In the genomic region with DNA sequence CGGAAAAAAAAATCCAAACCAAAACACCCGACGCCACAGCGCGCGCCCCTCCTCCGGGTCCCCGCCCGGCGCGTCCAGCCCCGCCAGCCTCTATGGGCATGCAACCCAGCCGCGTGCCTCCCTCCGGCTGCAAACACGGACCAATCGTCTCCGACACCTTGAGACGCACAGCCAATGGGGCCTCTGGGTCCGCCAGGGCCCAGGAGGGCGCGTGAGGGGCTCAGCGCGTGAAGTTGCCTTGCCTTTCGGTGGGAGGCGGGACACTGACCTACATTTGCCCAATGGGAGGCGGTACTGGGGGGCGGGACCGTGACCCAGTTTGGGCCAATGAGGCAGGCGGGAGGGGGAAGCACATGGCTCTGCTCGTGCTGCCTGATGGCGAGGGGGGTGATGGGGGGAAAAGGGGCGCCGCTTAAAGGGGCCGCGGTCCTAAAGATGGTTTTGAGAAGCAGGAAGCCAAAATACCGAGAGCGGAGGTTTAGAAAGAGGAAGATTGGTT, we compare ENCODE assay signal across 8 cellular contexts. TPM values are rescaled to one million over a fixed set of nuclear protein-coding genes. Genes with fewer than 3 reads are reported as not detected.
DNase-seq lines count a peak whose midpoint lies in the region; ATAC-seq, FAIRE-seq and TF ChIP-seq lines count a peak whose summit lies in the region.

No MANE protein-coding gene starts in this region.

- H3K9me1 ChIP-seq in IMR-90 (ENCODE audit: insufficient read depth, low read length) (peaks cover 24% of the 10 kb centered on the region), endothelial cell of umbilical vein (replicated peaks; ENCODE audit: control insufficient read depth, extremely low read depth, insufficient read depth, low read length) (no peaks in the 10 kb centered on the region)

- H2BK20ac ChIP-seq in IMR-90 (ENCODE audit: low read depth, low read length) = peak overlapping the region; percentile 81; the same call in 1 of the 2 replicates

- POLR2A ChIA-PET in IMR-90 (lab: Charles Lee; ENCODE audit: unreplicated experiment) (interaction anchor here (0.5 to 0.7 kb wide), 3 partner anchors 18 to 61 kb away, joined by 3 read pairs; a partner anchor contains a TSS), endothelial cell of umbilical vein (lab: Charles Lee) (no interaction called here)

- peaks cover 16% of the 10 kb centered on the region for H3K79me2 ChIP-seq in OCI-LY3 (ENCODE audit: low read length)
- no peaks in the 10 kb centered on the region for H3K79me2 ChIP-seq in endothelial cell of umbilical vein (ENCODE audit: control insufficient read depth, insufficient read depth, low read length)

- H4K5ac ChIP-seq in IMR-90 (ENCODE audit: low read depth, low read length) = peak overlapping the region; percentile 72

- peak overlapping the region; percentile 77; the same call in 2 of the 3 replicates for H2BK15ac ChIP-seq in IMR-90 (ENCODE audit: low read depth, low read length)

- peak overlapping the region; percentile 64 for H3K23ac ChIP-seq in IMR-90 (ENCODE audit: low read depth, low read length)

- peak overlapping the region; percentile 43 to 93 for H4K8ac ChIP-seq in IMR-90 (ENCODE audit: low read depth in 2 of 2, low read length in 2 of 2)

- peaks cover 28% of the 10 kb centered on the region for H3K4me1 ChIP-seq in IMR-90 (ENCODE audit: control insufficient read depth, insufficient read depth, low read length)
- H3K4me1 ChIP-seq in OCI-LY3 (ENCODE audit: low read length) = peaks cover 45% of the 10 kb centered on the region
- peaks cover 26% of the 10 kb centered on the region for H3K4me1 ChIP-seq in endothelial cell of umbilical vein (ENCODE audit: control insufficient read depth, extremely low read depth, insufficient read depth, low read length)
- H3K4me1 ChIP-seq in mononuclear cell (ENCODE audit: insufficient read depth, low read length) = peaks cover 49% of the 10 kb centered on the region

- TF ChIP-seq CTCF in D721Med (IDR thresholded peaks at IDR 0.05; ENCODE audit: insufficient read depth, missing control alignments) (no peak), IMR-90 (conservative IDR thresholded peaks at IDR 0.05; ENCODE audit: low read depth, low read length) (no peak), OCI-LY3 (IDR thresholded peaks at IDR 0.05; ENCODE audit: low read depth, low read length) (no peak), endothelial cell of umbilical vein (IDR thresholded peaks at IDR 0.05; ENCODE audit: extremely low read depth in 1 of 2, insufficient read depth in 1 of 2, low read depth in 1 of 2, low read length in 2 of 2) (no peak)

- FAIRE-seq in D721Med (lab: Jason Lieb, UNC) (no peak), endothelial cell of umbilical vein (lab: Jason Lieb, UNC) (peak; percentile 93)

- H3K4me3 ChIP-seq in IMR-90 (ENCODE audit: insufficient read depth, low read depth, low read length) (peak overlapping the region; percentile 62), OCI-LY3 (ENCODE audit: low read length) (peak overlapping the region; percentile 77), endothelial cell of umbilical vein (replicated peaks in 1 of 3; ENCODE audit: insufficient read depth in 1 of 3, low read depth in 1 of 3, low read length in 3 of 3) (peak overlapping the region in 2 of 3 experiments; percentile 30 to 34), mononuclear cell (ENCODE audit: low read length) (peak overlapping the region; percentile 78)

- peak overlapping the region; percentile 84 for H2AK9ac ChIP-seq in IMR-90 (replicated peaks; ENCODE audit: low read depth, low read length, poor library complexity)

- in situ Hi-C loops in IMR-90 (cut with MboI; ENCODE audit: low sequenced_read_pairs) = no loop called here

- H3K9me3 ChIP-seq in IMR-90 (ENCODE audit: control insufficient read depth, insufficient read depth, low read length) (no peaks in the 10 kb centered on the region), OCI-LY3 (ENCODE audit: insufficient read depth, low read length) (no peaks in the 10 kb centered on the region), endothelial cell of umbilical vein (replicated peaks; ENCODE audit: control insufficient read depth, insufficient read depth, low read length) (no peaks in the 10 kb centered on the region), mononuclear cell (ENCODE audit: low read depth, low read length) (no peaks in the 10 kb centered on the region)

- CTCF ChIA-PET in IMR-90 (lab: Yijun Ruan, JAX) = no interaction called here
- CTCF ChIA-PET in endothelial cell of umbilical vein (lab: Charles Lee) = no interaction called here

- H3K56ac ChIP-seq in IMR-90 (ENCODE audit: extremely low read depth, insufficient read depth, low read length) = peak overlapping the region; percentile 84; the same call in 1 of the 2 replicates

- H2BK120ac ChIP-seq in IMR-90 (ENCODE audit: low read depth, low read length) = peak overlapping the region; percentile 50

- WGBS in IMR-90 (ENCODE audit: extremely low coverage in 2 of 2, insufficient read length in 1 of 2), 2 experiments = 1% methylated on average over 29 of the region's 38 CpGs; no CpG with 5 or more reads in 1 of the 2 experiments

- H2BK5ac ChIP-seq in IMR-90 (ENCODE audit: low read depth, low read length, poor library complexity, severe bottlenecking) = peak overlapping the region; percentile 76

- intact Hi-C loops in IMR-90 (cut with micrococcal nuclease) (no loop called here), endothelial cell of umbilical vein (cut with micrococcal nuclease) (loop anchor here (1.0 to 10.0 kb wide), 3 partner anchors 18 to 357 kb away; a partner anchor contains a TSS)

- H3K36me3 ChIP-seq in IMR-90 (ENCODE audit: control insufficient read depth, insufficient read depth, low read length) = no peaks in the 10 kb centered on the region; the same call in 1 of the 2 replicates
- H3K36me3 ChIP-seq in OCI-LY3 (replicated peaks; ENCODE audit: low read depth, low read length) = no peaks in the 10 kb centered on the region
- no peaks in the 10 kb centered on the region for H3K36me3 ChIP-seq in endothelial cell of umbilical vein (ENCODE audit: control insufficient read depth in 2 of 2, extremely low read depth in 1 of 2, insufficient read depth in 2 of 2, low read length in 2 of 2)

- H3K4ac ChIP-seq in IMR-90 (ENCODE audit: low read depth, low read length) = peak overlapping the region; percentile 96

- H3K27ac ChIP-seq in IMR-90 (ENCODE audit: insufficient read depth, low read length) (peak overlapping the region; percentile 81), OCI-LY3 (ENCODE audit: low read length) (peak overlapping the region; percentile 94), endothelial cell of umbilical vein (ENCODE audit: insufficient read depth, low read depth, low read length) (no peak overlapping the region)

- H3K79me1 ChIP-seq in IMR-90 (ENCODE audit: low read depth in 1 of 2, low read length in 2 of 2) = peaks cover 0 to 18% of the 10 kb centered on the region in 2 experiments; a peak in 3 of 4 replicates

- ATAC-seq in GM21529 (IDR thresholded peaks at IDR 0.05; ENCODE audit: unreplicated experiment) (peak; percentile 74), IMR-90 (ENCODE audit: low read depth) (peak; percentile 79)

- no peaks in the 10 kb centered on the region for H3K27me3 ChIP-seq in IMR-90 (ENCODE audit: control insufficient read depth, insufficient read depth, low read length)
- H3K27me3 ChIP-seq in OCI-LY3 (ENCODE audit: low read depth, low read length) = no peaks in the 10 kb centered on the region
- H3K27me3 ChIP-seq in endothelial cell of umbilical vein (ENCODE audit: control insufficient read depth in 2 of 2, insufficient read depth in 2 of 2, low read length in 2 of 2) = peaks cover 3 to 13% of the 10 kb centered on the region in 2 experiments
- H3K27me3 ChIP-seq in mononuclear cell (ENCODE audit: insufficient read depth, low read length) = no peaks in the 10 kb centered on the region

- peak overlapping the region; percentile 77 for H4K91ac ChIP-seq in IMR-90 (ENCODE audit: insufficient read depth, low read depth, low read length)

- no peak for TF ChIP-seq POLR2A in IMR-90 (IDR thresholded peaks at IDR 0.05; ENCODE audit: low read depth, low read length)
- TF ChIP-seq POLR2A in endothelial cell of umbilical vein (IDR thresholded peaks at IDR 0.05; ENCODE audit: low read depth, low read length) = no peak

- no TSS peak for BruUV-seq in IMR-90 (replicated peaks; lab: Mats Ljungman, UMichigan)
- BruUV-seq in endothelial cell of umbilical vein (replicated peaks; lab: Mats Ljungman, UMichigan) = no TSS peak

- H2AFZ ChIP-seq in IMR-90 (replicated peaks; ENCODE audit: low read length, poor library complexity) (peak overlapping the region; percentile 95), OCI-LY3 (ENCODE audit: low read depth, low read length) (no peak overlapping the region; the same call in 1 of the 2 replicates), endothelial cell of umbilical vein (ENCODE audit: low read depth, low read length) (peak overlapping the region; percentile 76)

- H3K9ac ChIP-seq in IMR-90 (ENCODE audit: low read depth, low read length) (peak overlapping the region; percentile 60), OCI-LY3 (ENCODE audit: low read length) (peak overlapping the region; percentile 92), endothelial cell of umbilical vein (replicated peaks; ENCODE audit: extremely low read depth, insufficient read depth, low read length) (peak overlapping the region; percentile 45)

- peak overlapping the region; percentile 65 for H3K4me2 ChIP-seq in IMR-90 (ENCODE audit: low read depth, low read length)
- peak overlapping the region; percentile 85 for H3K4me2 ChIP-seq in OCI-LY3 (ENCODE audit: low read length)
- peak overlapping the region; percentile 49 for H3K4me2 ChIP-seq in endothelial cell of umbilical vein (ENCODE audit: insufficient read depth, low read length)

- H2AK5ac ChIP-seq in IMR-90 (ENCODE audit: low read depth, low read length) = no peak overlapping the region; the same call in 1 of the 2 replicates

- H3K18ac ChIP-seq in IMR-90 (ENCODE audit: low read depth, low read length) = peak overlapping the region; percentile 71

- H4K20me1 ChIP-seq in IMR-90 (ENCODE audit: insufficient read depth, low read length) (peaks cover 4% of the 10 kb centered on the region; the same call in 1 of the 2 replicates), OCI-LY3 (ENCODE audit: insufficient read depth, low read length) (no peaks in the 10 kb centered on the region), endothelial cell of umbilical vein (replicated peaks; ENCODE audit: control insufficient read depth, extremely low read depth, insufficient read depth, low read length) (no peaks in the 10 kb centered on the region)

- H3K14ac ChIP-seq in IMR-90 (replicated peaks; ENCODE audit: low read depth, low read length) = peak overlapping the region; percentile 65

- TF ChIP-seq RAD21 in IMR-90 (IDR thresholded peaks at IDR 0.05; ENCODE audit: low read length) = no peak

- DNase-seq in D721Med (ENCODE audit: insufficient read length, low spot score) (peak; percentile 80), IMR-90 (peak; percentile 99), activated T-cell treated with anti-CD3 and anti-CD28 coated beads for 24 hours (ENCODE audit: low read depth) (peak; percentile 99), endothelial cell of umbilical vein (ENCODE audit: low read depth, low spot score) (peak; percentile 98)
- peak; percentile 98 for DNase-seq in stimulated activated CD8-positive, alpha-beta memory T cell treated with anti-CD3 and anti-CD28 coated beads, Interleukin-2, amount 100 ng/mL, for 48 hours (ENCODE audit: low read depth in 2 of 2)

- dilution Hi-C loops in IMR-90 (cut with HindIII; ENCODE audit: low sequenced_read_pairs, unreplicated experiment) = no loop called here
- dilution Hi-C loops in endothelial cell of umbilical vein (cut with MboI; ENCODE audit: extremely low pct_ligation_motif_present, low sequenced_read_pairs) = no loop called here

RNA-seq across cellular contexts. Expression of a gene that starts 0.3 kb away (rescaled TPM):
- total RNA-seq in IMR-90 (2012; rRNA removed) (2.5 and 3.6 TPM in 2 replicates), endothelial cell of umbilical vein (0.78 and 1.5 TPM in 2 replicates), mononuclear cell (28.2 TPM)
- polyA plus RNA-seq in IMR-90 (2012; rRNA removed) (3.0 and 3.6 TPM in 2 replicates), endothelial cell of umbilical vein (1.8 and 2.0 TPM in 2 replicates)
- polyA plus RNA-seq in IMR-90 (2012; cell fraction: cytosol; rRNA removed) = 2.9 and 6.3 TPM in 2 replicates
- 2.2 and 2.6 TPM in 2 replicates for polyA plus RNA-seq in IMR-90 (2012; cell fraction: nucleus; rRNA removed; ENCODE audit: low replicate concordance)
- 0.80 and 1.8 TPM in 2 replicates for polyA plus RNA-seq in endothelial cell of umbilical vein (2011; cell fraction: cytosol; rRNA removed)
- 0.43 and 0.76 TPM in 2 replicates for polyA plus RNA-seq in endothelial cell of umbilical vein (2011; cell fraction: nucleus; rRNA removed)
- 0.75 and 1.6 TPM in 2 replicates for polyA plus RNA-seq in endothelial cell of umbilical vein (2012)
- polyA minus RNA-seq in endothelial cell of umbilical vein = 0.68 TPM in 1 of 2 replicates, not detected in the other
- 9.1 TPM for polyA minus RNA-seq in endothelial cell of umbilical vein (2011; cell fraction: cytosol; rRNA and poly(A)+ RNA removed)
- polyA minus RNA-seq in endothelial cell of umbilical vein (2011; cell fraction: nucleus; rRNA and poly(A)+ RNA removed) = 0.29 and 0.48 TPM in 2 replicates

RNA-seq across cellular contexts. Expression of a gene that starts 8.5 kb away (rescaled TPM):
- total RNA-seq in IMR-90 (2012; rRNA removed) (1.3 and 1.7 TPM in 2 replicates), endothelial cell of umbilical vein (2.8 TPM in 2 replicates), mononuclear cell (2.4 TPM)
- polyA plus RNA-seq in IMR-90 (2012; rRNA removed) (2.7 and 2.9 TPM in 2 replicates), endothelial cell of umbilical vein (2.6 and 4.7 TPM in 2 replicates)
- polyA plus RNA-seq in IMR-90 (2012; cell fraction: cytosol; rRNA removed) = 2.7 and 4.7 TPM in 2 replicates
- 2.7 and 3.3 TPM in 2 replicates for polyA plus RNA-seq in IMR-90 (2012; cell fraction: nucleus; rRNA removed; ENCODE audit: low replicate concordance)
- polyA plus RNA-seq in endothelial cell of umbilical vein (2011; cell fraction: cytosol; rRNA removed) = 0.90 and 1.3 TPM in 2 replicates
- polyA plus RNA-seq in endothelial cell of umbilical vein (2011; cell fraction: nucleus; rRNA removed) = 1.1 and 4.5 TPM in 2 replicates
- 3.1 and 7.2 TPM in 2 replicates for polyA plus RNA-seq in endothelial cell of umbilical vein (2012)
- polyA minus RNA-seq in endothelial cell of umbilical vein = 0.39 and 0.70 TPM in 2 replicates
- polyA minus RNA-seq in endothelial cell of umbilical vein (2011; cell fraction: cytosol; rRNA and poly(A)+ RNA removed) = 5.7 TPM
- 0.29 and 0.82 TPM in 2 replicates for polyA minus RNA-seq in endothelial cell of umbilical vein (2011; cell fraction: nucleus; rRNA and poly(A)+ RNA removed)

RNA-seq across cellular contexts. Expression of a gene that starts 18.2 kb away (rescaled TPM):
- 1.6 and 1.7 TPM in 2 replicates for total RNA-seq in IMR-90 (2012; rRNA removed)
- 9.9 and 11.9 TPM in 2 replicates for polyA plus RNA-seq in IMR-90 (2012; rRNA removed)
- 10.3 and 12.8 TPM in 2 replicates for polyA plus RNA-seq in IMR-90 (2012; cell fraction: cytosol; rRNA removed)
- 24.1 and 56.8 TPM in 2 replicates for polyA plus RNA-seq in IMR-90 (2012; cell fraction: nucleus; rRNA removed; ENCODE audit: low replicate concordance)
- 30.5 and 31.1 TPM in 2 replicates for total RNA-seq in endothelial cell of umbilical vein
- 20.2 and 23.4 TPM in 2 replicates for polyA plus RNA-seq in endothelial cell of umbilical vein
- polyA plus RNA-seq in endothelial cell of umbilical vein (2011; cell fraction: cytosol; rRNA removed) = 8.2 and 10.7 TPM in 2 replicates
- 26.2 and 26.5 TPM in 2 replicates for polyA plus RNA-seq in endothelial cell of umbilical vein (2011; cell fraction: nucleus; rRNA removed)
- polyA plus RNA-seq in endothelial cell of umbilical vein (2012) = 9.2 and 11.3 TPM in 2 replicates
- 11.7 and 14.6 TPM in 2 replicates for polyA minus RNA-seq in endothelial cell of umbilical vein
- 10.9 TPM for polyA minus RNA-seq in endothelial cell of umbilical vein (2011; cell fraction: cytosol; rRNA and poly(A)+ RNA removed)
- polyA minus RNA-seq in endothelial cell of umbilical vein (2011; cell fraction: nucleus; rRNA and poly(A)+ RNA removed) = 14.6 and 21.1 TPM in 2 replicates
- total RNA-seq in mononuclear cell = 4.5 TPM

RNA-seq across cellular contexts. Expression of a gene that starts 18.5 kb away (rescaled TPM):
- total RNA-seq in IMR-90 (2012; rRNA removed) = 1,909 and 2,552 TPM in 2 replicates
- polyA plus RNA-seq in IMR-90 (2012; rRNA removed) = 1,897 and 2,254 TPM in 2 replicates
- polyA plus RNA-seq in IMR-90 (2012; cell fraction: cytosol; rRNA removed) = 2,745 and 3,594 TPM in 2 replicates
- 695 and 912 TPM in 2 replicates for polyA plus RNA-seq in IMR-90 (2012; cell fraction: nucleus; rRNA removed; ENCODE audit: low replicate concordance)
- total RNA-seq in endothelial cell of umbilical vein = 1,402 and 1,407 TPM in 2 replicates
- 2,154 and 2,376 TPM in 2 replicates for polyA plus RNA-seq in endothelial cell of umbilical vein
- polyA plus RNA-seq in endothelial cell of umbilical vein (2011; cell fraction: cytosol; rRNA removed) = 1,380 and 1,833 TPM in 2 replicates
- polyA plus RNA-seq in endothelial cell of umbilical vein (2011; cell fraction: nucleus; rRNA removed) = 597 and 638 TPM in 2 replicates
- 1,901 and 3,069 TPM in 2 replicates for polyA plus RNA-seq in endothelial cell of umbilical vein (2012)
- 547 and 582 TPM in 2 replicates for polyA minus RNA-seq in endothelial cell of umbilical vein
- 814 TPM for polyA minus RNA-seq in endothelial cell of umbilical vein (2011; cell fraction: cytosol; rRNA and poly(A)+ RNA removed)
- polyA minus RNA-seq in endothelial cell of umbilical vein (2011; cell fraction: nucleus; rRNA and poly(A)+ RNA removed) = 103 and 151 TPM in 2 replicates
- 2,431 TPM for total RNA-seq in mononuclear cell

RNA-seq across cellular contexts. Expression of a gene that starts 22.6 kb away (rescaled TPM):
- total RNA-seq in IMR-90 (2012; rRNA removed) = 0.36 and 0.56 TPM in 2 replicates
- polyA plus RNA-seq in IMR-90 (2012; rRNA removed) = 0.05 and 0.17 TPM in 2 replicates
- polyA plus RNA-seq in IMR-90 (2012; cell fraction: cytosol; rRNA removed) = not detected in 2 replicates
- polyA plus RNA-seq in IMR-90 (2012; cell fraction: nucleus; rRNA removed; ENCODE audit: low replicate concordance) = 0.11 and 0.25 TPM in 2 replicates
- total RNA-seq in endothelial cell of umbilical vein = 1.7 and 3.5 TPM in 2 replicates
- polyA plus RNA-seq in endothelial cell of umbilical vein = 0.04 and 0.10 TPM in 2 replicates
- not detected in 2 replicates for polyA plus RNA-seq in endothelial cell of umbilical vein (2011; cell fraction: cytosol; rRNA removed)
- 0.76 and 1.0 TPM in 2 replicates for polyA plus RNA-seq in endothelial cell of umbilical vein (2011; cell fraction: nucleus; rRNA removed)
- polyA plus RNA-seq in endothelial cell of umbilical vein (2012) = not detected in 2 replicates
- 0.59 and 0.63 TPM in 2 replicates for polyA minus RNA-seq in endothelial cell of umbilical vein
- polyA minus RNA-seq in endothelial cell of umbilical vein (2011; cell fraction: cytosol; rRNA and poly(A)+ RNA removed) = not detected
- 0.91 and 4.4 TPM in 2 replicates for polyA minus RNA-seq in endothelial cell of umbilical vein (2011; cell fraction: nucleus; rRNA and poly(A)+ RNA removed)
- 0.73 TPM for total RNA-seq in mononuclear cell
